In genomic region chr4:182758288-182758687, GRCh38 we compare ENCODE assay signal across 18 cellular contexts.
"Had no signal": no experiment of that assay in that cellular context is flagged by ENCODE, and none has a peak within 500 bp of the region (broad histone marks: within the 10 kb centered on the region; RNA-seq: fewer than 3 reads in every experiment).

No MANE protein-coding gene starts in this region.

- DNase-seq: central memory CD4-positive, alpha-beta T cell; effector CD8-positive, alpha-beta T cell; gastrocnemius medialis; kidney; left cardiac atrium; left ventricle myocardium superior; mesendoderm; naive thymus-derived CD4-positive, alpha-beta T cell; nephron progenitor cell; occipital lobe; pancreas; right lobe of liver; stimulated activated CD4-positive, alpha-beta T cell treated with anti-CD3 and anti-CD28 coated beads, Interleukin-4, amount 100 ng/mL, for 24 hours; tibial artery had no signal

- H3K4me1 ChIP-seq: gastrocnemius medialis, pancreas, prostate gland, right lobe of liver, tibial artery had no signal

- H3K27me3 ChIP-seq: gastrocnemius medialis, pancreas, right lobe of liver, tibial artery had no signal

- H3K9me3 ChIP-seq: gastrocnemius medialis, pancreas, prostate gland, right lobe of liver, tibial artery had no signal

- H3K4me3 ChIP-seq: coronary artery, gastrocnemius medialis, pancreas, prostate gland, right lobe of liver, tibial artery had no signal

- ATAC-seq: esophagus mucosa; gastrocnemius medialis; left cardiac atrium; left ventricle myocardium superior; naive thymus-derived CD4-positive, alpha-beta T cell; pancreas; right lobe of liver; stimulated activated memory B cell treated with anti-CD40 and anti-IgM and Interleukin-4, amounts not matched to agents 10 μg/mL and 1 μg/mL and 100 μg/mL, for 72 hours had no signal

- H3K36me3 ChIP-seq: gastrocnemius medialis, pancreas, prostate gland, right lobe of liver, tibial artery had no signal

- H3K27ac ChIP-seq: coronary artery, gastrocnemius medialis, pancreas, prostate gland, right lobe of liver, tibial artery had no signal
